1 cellular context compared by ENCODE assay signal in the genomic region with DNA sequence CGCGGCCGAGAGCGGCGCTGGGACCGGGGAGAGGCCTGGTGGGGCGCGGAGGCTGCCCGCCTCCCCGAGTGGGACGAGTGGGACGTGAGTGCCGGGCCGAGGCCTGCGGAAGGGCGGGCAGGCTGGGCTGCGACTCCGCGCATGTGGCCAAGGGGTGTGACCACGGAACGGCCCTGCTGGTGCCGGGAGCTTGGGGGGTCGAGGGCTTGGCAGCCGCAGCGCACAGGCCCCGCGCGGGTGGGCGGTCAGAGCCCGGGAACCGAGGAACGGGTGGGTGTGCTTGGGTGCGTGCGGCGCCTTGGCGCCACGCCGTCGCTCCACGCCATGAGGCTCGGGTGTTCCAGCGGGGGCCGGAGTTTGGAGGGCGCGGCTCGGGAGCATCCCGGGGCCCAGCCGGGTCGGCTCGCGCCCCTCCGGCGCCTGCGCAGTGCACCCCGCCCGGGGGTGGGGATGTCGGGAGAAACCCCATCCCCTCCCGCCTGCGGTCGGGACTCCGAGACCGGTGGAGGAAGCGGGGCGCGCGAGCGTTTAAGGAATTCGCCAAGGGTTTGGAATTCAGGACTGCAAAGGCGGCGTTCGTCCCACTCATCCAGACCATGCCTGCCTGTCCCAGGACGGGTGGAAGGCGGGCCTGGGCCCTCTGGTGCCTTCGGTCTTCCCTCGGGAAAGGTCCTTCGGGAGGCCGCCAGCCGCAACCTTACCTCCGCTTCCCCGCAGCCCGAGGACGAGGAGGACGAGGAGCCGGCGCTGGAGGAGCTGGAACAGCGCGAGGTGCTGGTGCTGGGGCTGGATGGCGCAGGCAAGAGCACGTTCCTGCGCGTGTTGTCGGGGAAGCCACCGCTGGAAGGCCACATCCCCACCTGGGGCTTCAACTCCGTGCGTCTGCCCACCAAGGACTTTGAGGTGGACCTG.
TF ChIP-seq lines count a peak whose summit lies in the region.

No MANE protein-coding gene starts in this region.

TF ChIP-seq in WTC11, 78 proteins besides CTCF, POLR2A, EP300 and RAD21 (continued from another document and continues in another):
- TF ChIP-seq AR (CRISPR knock-in tag; IDR thresholded peaks at IDR 0.05) (no peak), ATF6 (CRISPR knock-in tag; IDR thresholded peaks at IDR 0.05) (no peak), ETV6 (CRISPR knock-in tag; IDR thresholded peaks at IDR 0.05) (peak; percentile 68), TP53 (CRISPR knock-in tag; IDR thresholded peaks at IDR 0.05) (no peak), AFF4 (CRISPR knock-in tag; IDR thresholded peaks at IDR 0.05; ENCODE audit: borderline replicate concordance) (no peak), ZNF532 (CRISPR knock-in tag; IDR thresholded peaks at IDR 0.05; ENCODE audit: borderline replicate concordance) (no peak), MYBL2 (CRISPR knock-in tag; IDR thresholded peaks at IDR 0.05) (peak; percentile 73), NFE2L1 (CRISPR knock-in tag; IDR thresholded peaks at IDR 0.05) (0 out of 2 replicates have a peak, but pooled peaks have one; percentile 39), IRF2 (CRISPR knock-in tag; IDR thresholded peaks at IDR 0.05; ENCODE audit: borderline replicate concordance, low read depth) (no peak), ZNF396 (CRISPR knock-in tag; IDR thresholded peaks at IDR 0.05; ENCODE audit: borderline replicate concordance) (no peak), ATF3 (CRISPR knock-in tag; conservative IDR thresholded peaks at IDR 0.05) (no peak), ZNF232 (CRISPR knock-in tag; IDR thresholded peaks at IDR 0.05) (peak; percentile 86), SP1 (CRISPR knock-in tag; conservative IDR thresholded peaks at IDR 0.05) (no peak; the same call in none of the 2 replicates), ZNF138 (CRISPR knock-in tag; conservative IDR thresholded peaks at IDR 0.05) (0 out of 2 replicates have a peak, but pooled peaks have one; percentile 42), FOXK1 (CRISPR knock-in tag; IDR thresholded peaks at IDR 0.05) (peak; percentile 43; the same call in 1 of the 2 replicates)
- TF ChIP-seq, protein P1, sequence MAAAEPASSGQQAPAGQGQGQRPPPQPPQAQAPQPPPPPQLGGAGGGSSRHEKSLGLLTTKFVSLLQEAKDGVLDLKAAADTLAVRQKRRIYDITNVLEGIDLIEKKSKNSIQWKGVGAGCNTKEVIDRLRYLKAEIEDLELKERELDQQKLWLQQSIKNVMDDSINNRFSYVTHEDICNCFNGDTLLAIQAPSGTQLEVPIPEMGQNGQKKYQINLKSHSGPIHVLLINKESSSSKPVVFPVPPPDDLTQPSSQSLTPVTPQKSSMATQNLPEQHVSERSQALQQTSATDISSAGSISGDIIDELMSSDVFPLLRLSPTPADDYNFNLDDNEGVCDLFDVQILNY (CRISPR knock-in tag; IDR thresholded peaks at IDR 0.05): peak; percentile 85
- TF ChIP-seq, protein P2, sequence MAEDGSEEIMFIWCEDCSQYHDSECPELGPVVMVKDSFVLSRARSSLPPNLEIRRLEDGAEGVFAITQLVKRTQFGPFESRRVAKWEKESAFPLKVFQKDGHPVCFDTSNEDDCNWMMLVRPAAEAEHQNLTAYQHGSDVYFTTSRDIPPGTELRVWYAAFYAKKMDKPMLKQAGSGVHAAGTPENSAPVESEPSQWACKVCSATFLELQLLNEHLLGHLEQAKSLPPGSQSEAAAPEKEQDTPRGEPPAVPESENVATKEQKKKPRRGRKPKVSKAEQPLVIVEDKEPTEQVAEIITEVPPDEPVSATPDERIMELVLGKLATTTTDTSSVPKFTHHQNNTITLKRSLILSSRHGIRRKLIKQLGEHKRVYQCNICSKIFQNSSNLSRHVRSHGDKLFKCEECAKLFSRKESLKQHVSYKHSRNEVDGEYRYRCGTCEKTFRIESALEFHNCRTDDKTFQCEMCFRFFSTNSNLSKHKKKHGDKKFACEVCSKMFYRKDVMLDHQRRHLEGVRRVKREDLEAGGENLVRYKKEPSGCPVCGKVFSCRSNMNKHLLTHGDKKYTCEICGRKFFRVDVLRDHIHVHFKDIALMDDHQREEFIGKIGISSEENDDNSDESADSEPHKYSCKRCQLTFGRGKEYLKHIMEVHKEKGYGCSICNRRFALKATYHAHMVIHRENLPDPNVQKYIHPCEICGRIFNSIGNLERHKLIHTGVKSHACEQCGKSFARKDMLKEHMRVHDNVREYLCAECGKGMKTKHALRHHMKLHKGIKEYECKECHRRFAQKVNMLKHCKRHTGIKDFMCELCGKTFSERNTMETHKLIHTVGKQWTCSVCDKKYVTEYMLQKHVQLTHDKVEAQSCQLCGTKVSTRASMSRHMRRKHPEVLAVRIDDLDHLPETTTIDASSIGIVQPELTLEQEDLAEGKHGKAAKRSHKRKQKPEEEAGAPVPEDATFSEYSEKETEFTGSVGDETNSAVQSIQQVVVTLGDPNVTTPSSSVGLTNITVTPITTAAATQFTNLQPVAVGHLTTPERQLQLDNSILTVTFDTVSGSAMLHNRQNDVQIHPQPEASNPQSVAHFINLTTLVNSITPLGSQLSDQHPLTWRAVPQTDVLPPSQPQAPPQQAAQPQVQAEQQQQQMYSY (CRISPR knock-in tag; IDR thresholded peaks at IDR 0.05): no peak
- TF ChIP-seq, protein P3, sequence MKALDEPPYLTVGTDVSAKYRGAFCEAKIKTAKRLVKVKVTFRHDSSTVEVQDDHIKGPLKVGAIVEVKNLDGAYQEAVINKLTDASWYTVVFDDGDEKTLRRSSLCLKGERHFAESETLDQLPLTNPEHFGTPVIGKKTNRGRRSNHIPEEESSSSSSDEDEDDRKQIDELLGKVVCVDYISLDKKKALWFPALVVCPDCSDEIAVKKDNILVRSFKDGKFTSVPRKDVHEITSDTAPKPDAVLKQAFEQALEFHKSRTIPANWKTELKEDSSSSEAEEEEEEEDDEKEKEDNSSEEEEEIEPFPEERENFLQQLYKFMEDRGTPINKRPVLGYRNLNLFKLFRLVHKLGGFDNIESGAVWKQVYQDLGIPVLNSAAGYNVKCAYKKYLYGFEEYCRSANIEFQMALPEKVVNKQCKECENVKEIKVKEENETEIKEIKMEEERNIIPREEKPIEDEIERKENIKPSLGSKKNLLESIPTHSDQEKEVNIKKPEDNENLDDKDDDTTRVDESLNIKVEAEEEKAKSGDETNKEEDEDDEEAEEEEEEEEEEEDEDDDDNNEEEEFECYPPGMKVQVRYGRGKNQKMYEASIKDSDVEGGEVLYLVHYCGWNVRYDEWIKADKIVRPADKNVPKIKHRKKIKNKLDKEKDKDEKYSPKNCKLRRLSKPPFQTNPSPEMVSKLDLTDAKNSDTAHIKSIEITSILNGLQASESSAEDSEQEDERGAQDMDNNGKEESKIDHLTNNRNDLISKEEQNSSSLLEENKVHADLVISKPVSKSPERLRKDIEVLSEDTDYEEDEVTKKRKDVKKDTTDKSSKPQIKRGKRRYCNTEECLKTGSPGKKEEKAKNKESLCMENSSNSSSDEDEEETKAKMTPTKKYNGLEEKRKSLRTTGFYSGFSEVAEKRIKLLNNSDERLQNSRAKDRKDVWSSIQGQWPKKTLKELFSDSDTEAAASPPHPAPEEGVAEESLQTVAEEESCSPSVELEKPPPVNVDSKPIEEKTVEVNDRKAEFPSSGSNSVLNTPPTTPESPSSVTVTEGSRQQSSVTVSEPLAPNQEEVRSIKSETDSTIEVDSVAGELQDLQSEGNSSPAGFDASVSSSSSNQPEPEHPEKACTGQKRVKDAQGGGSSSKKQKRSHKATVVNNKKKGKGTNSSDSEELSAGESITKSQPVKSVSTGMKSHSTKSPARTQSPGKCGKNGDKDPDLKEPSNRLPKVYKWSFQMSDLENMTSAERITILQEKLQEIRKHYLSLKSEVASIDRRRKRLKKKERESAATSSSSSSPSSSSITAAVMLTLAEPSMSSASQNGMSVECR (CRISPR knock-in tag; IDR thresholded peaks at IDR 0.05; ENCODE audit: borderline replicate concordance): peak; percentile 44; the same call in 1 of the 2 replicates
